12 cellular contexts compared by ENCODE assay signal in the genomic region with DNA sequence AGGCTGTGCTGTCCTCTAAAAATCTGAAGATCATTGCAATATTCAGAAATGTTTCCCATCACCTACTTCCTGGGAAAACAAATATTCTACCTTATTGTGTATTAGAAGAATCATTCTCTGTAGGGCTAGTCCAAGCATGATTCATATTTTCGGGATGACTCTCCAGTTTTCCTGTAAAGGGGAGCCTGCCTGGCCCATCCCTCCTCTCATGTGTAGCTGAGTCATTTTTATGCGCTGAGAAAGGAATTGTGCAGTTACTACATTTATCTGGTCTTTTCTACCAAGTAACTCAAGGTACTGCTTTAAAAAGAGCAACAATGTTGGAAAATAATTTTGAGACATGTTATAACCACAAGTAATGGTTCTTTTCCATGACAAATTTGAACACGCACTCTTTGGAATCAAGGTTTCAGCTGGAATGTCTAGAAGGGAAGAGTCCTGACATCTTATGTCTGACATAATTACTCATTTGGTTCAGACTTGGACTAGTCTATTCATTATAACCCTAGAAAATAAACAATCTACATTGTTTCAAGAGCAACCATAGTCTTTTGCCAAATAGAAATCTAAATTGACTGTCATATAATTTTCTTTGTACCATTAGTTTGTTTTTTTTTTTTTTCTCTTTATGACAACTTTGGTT.
A peak's percentile ranks its signal among the peaks of the same experiment; 100 is the strongest.
DNase-seq lines count a peak whose midpoint lies in the region; ATAC-seq and TF ChIP-seq lines count a peak whose summit lies in the region.
"Had no signal": no experiment of that assay in that cellular context is flagged by ENCODE, and none has a peak within 500 bp of the region (broad histone marks: within the 10 kb centered on the region; RNA-seq: fewer than 3 reads in every experiment).

No MANE protein-coding gene starts in this region.

- ATAC-seq in HG03469 (IDR thresholded peaks at IDR 0.05; ENCODE audit: unreplicated experiment): no peak
- ATAC-seq: activated naive CD4-positive, alpha-beta T cell treated with anti-CD3 and anti-CD28 coated beads, Interleukin-2, amount 50 U/mL, for 72 hours; natural killer cell treated with Interleukin-12 subunit alpha and Interleukin-12 subunit beta and Interleukin-15 and Interleukin-18, amount 100 ng/mL, for 72 hours had no signal

- no peak overlapping the region for H3K4me3 ChIP-seq in fibroblast of mammary gland (ENCODE audit: control insufficient read depth, low read depth, low read length)

- TF ChIP-seq CTCF in fibroblast of mammary gland (conservative IDR thresholded peaks at IDR 0.05; ENCODE audit: control insufficient read depth, insufficient read depth, low read depth, low read length): no peak

- DNase-seq in HPDE6-E6E7 (ENCODE audit: extremely low spot score): peak; percentile 78
- DNase-seq in T1000 (lab: John Stamatoyannopoulos, UW): peak; percentile 4
- peak; percentile 80 for DNase-seq in fibroblast of mammary gland (ENCODE audit: low read depth)
- peak; percentile 9 for DNase-seq in smooth muscle cell of the brain vasculature (ENCODE audit: low read depth, low spot score)
- DNase-seq in activated CD4-positive, alpha-beta T cell treated with anti-CD3 and anti-CD28 coated beads, Interleukin-2, amount 50 U/mL, for 48 hours: no peak
- DNase-seq in activated gamma-delta T cell treated with Interleukin-2 at 50 U/mL for 16 hours: no peak
- DNase-seq: CD8-positive, alpha-beta memory T cell; glutamatergic neuron; RPMI8226 had no signal

Comparison
In these comparisons a context has a peak if more than half of its experiments do, and no peak if none do; other contexts are left out.
1. DNase-seq: peak in HPDE6-E6E7 (single experiment), T1000 (single experiment), fibroblast of mammary gland (single experiment) and smooth muscle cell of the brain vasculature (single experiment); none in activated CD4-positive, alpha-beta T cell treated with anti-CD3 and anti-CD28 coated beads, Interleukin-2, amount 50 U/mL, for 48 hours (0 of 2) and activated gamma-delta T cell treated with Interleukin-2 at 50 U/mL for 16 hours (single experiment).